Comparison of ENCODE assay signal across 8 cellular contexts in the genomic region with DNA sequence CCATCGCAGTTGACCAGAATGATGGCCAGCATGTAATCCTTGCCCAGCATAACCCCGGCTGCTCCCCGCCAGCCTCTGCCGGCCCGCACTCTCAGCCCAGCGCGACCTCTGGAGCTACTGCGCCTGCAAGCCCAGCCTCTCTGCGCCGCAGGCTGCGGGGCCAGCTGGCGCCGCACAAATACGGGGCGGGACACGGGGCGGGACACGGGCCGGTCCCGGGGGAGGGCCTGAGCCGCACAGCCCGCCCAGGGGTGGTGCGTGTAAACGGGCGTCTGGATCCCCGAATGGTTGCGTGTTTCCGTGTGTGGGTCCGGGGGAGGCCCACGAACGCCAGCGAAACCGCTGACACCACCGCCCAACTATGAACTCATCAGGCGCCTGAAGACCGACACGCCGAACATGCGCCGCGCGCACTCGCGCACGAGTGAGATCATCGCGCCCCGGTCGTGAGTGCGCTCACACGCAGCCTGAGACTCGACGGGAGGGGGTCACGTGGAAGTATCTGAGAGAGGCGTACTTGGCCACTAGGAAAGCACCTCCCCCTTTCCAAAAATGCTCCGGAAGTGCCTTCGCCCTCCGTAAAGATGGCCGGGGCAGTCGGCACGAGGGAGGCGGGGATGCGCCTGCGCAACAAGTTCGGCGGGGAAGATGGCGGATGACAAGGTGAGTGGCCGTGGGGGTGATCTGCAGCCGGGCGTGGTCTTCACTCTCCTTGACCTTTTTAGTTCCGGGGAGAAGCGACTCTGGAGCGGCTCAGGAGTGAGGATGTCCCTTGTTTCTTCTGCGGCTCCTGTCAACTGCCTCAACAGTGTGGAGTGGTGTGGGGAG. TPM values are rescaled to one million over a fixed set of nuclear protein-coding genes. Genes with fewer than 3 reads are reported as not detected.
DNase-seq lines count a peak whose midpoint lies in the region; ATAC-seq and TF ChIP-seq lines count a peak whose summit lies in the region.

A gene with protein sequence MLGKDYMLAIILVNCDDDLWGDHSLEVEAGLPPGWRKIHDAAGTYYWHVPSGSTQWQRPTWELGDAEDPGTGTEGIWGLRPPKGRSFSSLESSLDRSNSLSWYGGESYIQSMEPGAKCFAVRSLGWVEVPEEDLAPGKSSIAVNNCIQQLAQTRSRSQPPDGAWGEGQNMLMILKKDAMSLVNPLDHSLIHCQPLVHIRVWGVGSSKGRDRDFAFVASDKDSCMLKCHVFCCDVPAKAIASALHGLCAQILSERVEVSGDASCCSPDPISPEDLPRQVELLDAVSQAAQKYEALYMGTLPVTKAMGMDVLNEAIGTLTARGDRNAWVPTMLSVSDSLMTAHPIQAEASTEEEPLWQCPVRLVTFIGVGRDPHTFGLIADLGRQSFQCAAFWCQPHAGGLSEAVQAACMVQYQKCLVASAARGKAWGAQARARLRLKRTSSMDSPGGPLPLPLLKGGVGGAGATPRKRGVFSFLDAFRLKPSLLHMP (minus strand): TSS at position 403 of the 828 bp plus-strand sequence. CDS start 353 bp downstream, at position 50.
A gene with protein sequence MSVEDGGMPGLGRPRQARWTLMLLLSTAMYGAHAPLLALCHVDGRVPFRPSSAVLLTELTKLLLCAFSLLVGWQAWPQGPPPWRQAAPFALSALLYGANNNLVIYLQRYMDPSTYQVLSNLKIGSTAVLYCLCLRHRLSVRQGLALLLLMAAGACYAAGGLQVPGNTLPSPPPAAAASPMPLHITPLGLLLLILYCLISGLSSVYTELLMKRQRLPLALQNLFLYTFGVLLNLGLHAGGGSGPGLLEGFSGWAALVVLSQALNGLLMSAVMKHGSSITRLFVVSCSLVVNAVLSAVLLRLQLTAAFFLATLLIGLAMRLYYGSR (plus strand): TSS at position 633 of the 828 bp plus-strand sequence. CDS start 2,342 bp downstream, outside the sequence.

- intact Hi-C loops in CD8-positive, alpha-beta T cell (cut with DNase I, micrococcal nuclease), result loop anchor here (1.0 to 5.0 kb wide), 12 partner anchors 17 to 753 kb away; a partner anchor contains a TSS

- ATAC-seq in CD8-positive, alpha-beta T cell, result peak; percentile 88
- peak; percentile 80 for ATAC-seq in GM19467 (IDR thresholded peaks at IDR 0.05; ENCODE audit: unreplicated experiment)

- peak within 1 kb of the TSS; percentile 73 for H3K27ac ChIP-seq in CD8-positive, alpha-beta T cell (ENCODE audit: low read depth, low read length)

- H3K36me3 Mint-ChIP-seq in CD8-positive, alpha-beta T cell, result peaks cover 53% of the 10 kb centered on the region

- no peaks in the 10 kb centered on the region for H3K36me3 ChIP-seq in CD8-positive, alpha-beta T cell (ENCODE audit: insufficient read depth, low read length)

- no peaks in the 10 kb centered on the region for H3K27me3 Mint-ChIP-seq in CD8-positive, alpha-beta T cell (ENCODE audit: low read depth)

- DNase-seq in CD8-positive, alpha-beta T cell, result peak; percentile 92 to 100 (median 95)
- DNase-seq in HS-5 (ENCODE audit: low read depth) (peak; percentile 96), NOMO-1 (lab: John Stamatoyannopoulos, UW; ENCODE audit: unreplicated experiment in 2 of 2) (peak; percentile 98 to 99), lung microvascular endothelial cell (ENCODE audit: low read depth in 2 of 2) (peak; percentile 99)
- peak; percentile 95 for DNase-seq in effector CD8-positive, alpha-beta T cell (lab: John Stamatoyannopoulos, UW)
- peak; percentile 91 to 95 (median 94) for DNase-seq in stimulated activated CD4-positive, alpha-beta T cell treated with anti-CD3 and anti-CD28 coated beads, TNF-alpha, amount 100 ng/mL, for 48 hours (ENCODE audit: low read depth in 3 of 3)

- POLR2A ChIA-PET in CD8-positive, alpha-beta T cell (lab: Charles Lee), result interaction anchor here (0.7 to 2.8 kb wide), 7 partner anchors 11 to 153 kb away, joined by 3 to 26 read pairs (median 5); a partner anchor contains a TSS
- POLR2A ChIA-PET in activated CD8-positive, alpha-beta memory T cell treated with anti-CD3 and anti-CD28 coated beads for 36 hours (lab: Charles Lee), result interaction anchor here (0.6 to 1.8 kb wide), 8 partner anchors 17 to 1352 kb away, joined by 3 to 5 read pairs (median 4); a partner anchor contains a TSS

- H3K4me3 ChIP-seq in CD8-positive, alpha-beta T cell (ENCODE audit: low read depth, low read length), result peak within 1 kb of the TSS; percentile 52

- H3K4me3 Mint-ChIP-seq in CD8-positive, alpha-beta T cell, result peak within 1 kb of the TSS; percentile 88

- H3K9me3 ChIP-seq in CD8-positive, alpha-beta T cell (ENCODE audit: low read length), result no peaks in the 10 kb centered on the region

- CTCF ChIA-PET in CD8-positive, alpha-beta T cell (lab: Charles Lee), result interaction anchor here (0.6 to 0.9 kb wide), 2 partner anchors 14 to 169 kb away, joined by 3 read pairs; no protein-coding TSS in a partner anchor
- CTCF ChIA-PET in activated CD8-positive, alpha-beta memory T cell treated with anti-CD3 and anti-CD28 coated beads for 36 hours (lab: Charles Lee), result interaction anchor here (0.6 to 1.5 kb wide), 3 partner anchors 10 to 71 kb away, joined by 3 to 4 read pairs (median 3); no protein-coding TSS in a partner anchor

- peaks cover 62% of the 10 kb centered on the region for H3K4me1 Mint-ChIP-seq in CD8-positive, alpha-beta T cell (ENCODE audit: low read depth)

- no peaks in the 10 kb centered on the region for H3K9me3 Mint-ChIP-seq in CD8-positive, alpha-beta T cell

- H3K27ac Mint-ChIP-seq in CD8-positive, alpha-beta T cell, result peak within 1 kb of the TSS; percentile 94

- no peaks in the 10 kb centered on the region for H3K27me3 ChIP-seq in CD8-positive, alpha-beta T cell (ENCODE audit: insufficient read depth, low read length)

- peaks cover 30% of the 10 kb centered on the region for H3K4me1 ChIP-seq in CD8-positive, alpha-beta T cell (ENCODE audit: insufficient read depth, low read length)

- no peak for TF ChIP-seq CTCF in CD8-positive, alpha-beta T cell (IDR thresholded peaks at IDR 0.05)

RNA-seq across cellular contexts. Expression of the first gene that starts in this region (rescaled TPM):
- total RNA-seq in CD8-positive, alpha-beta T cell, result 10 to 100 TPM; 51.0 to 51.7 TPM
- 10 to 100 TPM; 14.1 to 15.3 TPM for total RNA-seq in activated CD8-positive, alpha-beta memory T cell treated with anti-CD3 and anti-CD28 coated beads for 36 hours
- total RNA-seq in lung microvascular endothelial cell, result 3.3 and 6.7 TPM in 2 replicates

RNA-seq across cellular contexts. Expression of the second gene that starts in this region (rescaled TPM):
- 10 to 100 TPM; 14.8 to 19.4 TPM for total RNA-seq in CD8-positive, alpha-beta T cell
- 100 to 1,000 TPM; 116 TPM for total RNA-seq in activated CD8-positive, alpha-beta memory T cell treated with anti-CD3 and anti-CD28 coated beads for 36 hours
- total RNA-seq in lung microvascular endothelial cell, result 12.4 and 21.8 TPM in 2 replicates

Comparison
In these comparisons a context has a peak if more than half of its experiments do, and no peak if none do; other contexts are left out.
1. Peak in every context shown above with its lines: DNase-seq, ATAC-seq, H3K4me3 ChIP-seq and H3K27ac ChIP-seq.